ENCODE assay signal across 9 cellular contexts in genomic region chr9:88535226-88535931, GRCh38. TPM values are rescaled to one million over a fixed set of nuclear protein-coding genes. Genes with fewer than 3 reads are reported as not detected.
A peak's percentile ranks its signal among the peaks of the same experiment; 100 is the strongest.
DNase-seq lines count a peak whose midpoint lies in the region; ATAC-seq and TF ChIP-seq lines count a peak whose summit lies in the region.
"Had no signal": no experiment of that assay in that cellular context is flagged by ENCODE, and none has a peak within 500 bp of the region (broad histone marks: within the 10 kb centered on the region; RNA-seq: fewer than 3 reads in every experiment).

No MANE protein-coding gene starts in this region.

- H3K36me3 Mint-ChIP-seq in endothelial cell (ENCODE audit: low read depth, unreplicated experiment), result peaks cover 4% of the 10 kb centered on the region

- no peak for TF ChIP-seq EP300 in neural cell (conservative IDR thresholded peaks at IDR 0.05; ENCODE audit: poor library complexity, severe bottlenecking)

- H3K36me3 ChIP-seq in Panc1 (ENCODE audit: control insufficient read depth, insufficient read depth, low read length), result no peaks in the 10 kb centered on the region
- H3K36me3 ChIP-seq in neural cell (ENCODE audit: insufficient read depth, low read length), result no peaks in the 10 kb centered on the region

- H3K9me3 ChIP-seq in Panc1 (ENCODE audit: control insufficient read depth, insufficient read depth, low read depth, low read length) (no peaks in the 10 kb centered on the region), neural cell (ENCODE audit: low read length) (no peaks in the 10 kb centered on the region)

- peaks cover 9% of the 10 kb centered on the region for H3F3A ChIP-seq in neural cell (ENCODE audit: insufficient read depth, low read length, poor library complexity, severe bottlenecking)

- in situ Hi-C loops in Caki2 (cut with HindIII; ENCODE audit: low pct_unique_long_range_greater_than_20kb, low sequenced_read_pairs), result no loop called here
- in situ Hi-C loops in Panc1 (cut with HindIII; ENCODE audit: low pct_unique_long_range_greater_than_20kb, low sequenced_read_pairs), result no loop called here

- peak overlapping the region; percentile 25 for H3K4me2 ChIP-seq in neural cell (ENCODE audit: low read length)

- H3K27ac ChIP-seq in Panc1 (ENCODE audit: low read length) (peak overlapping the region; percentile 59), neural cell (ENCODE audit: low read length) (no peak overlapping the region)

- DNase-seq in Caki2 (ENCODE audit: low read depth) (peak; percentile 67), Panc1 (ENCODE audit: low read depth, low spot score) (no peak), endothelial cell (ENCODE audit: low spot score) (peak; percentile 29), cerebellum (ENCODE audit: low spot score) (no peak)

- no peak overlapping the region for H2AFZ ChIP-seq in neural cell (ENCODE audit: low read depth, low read length)

- ATAC-seq in Panc1 (peak; percentile 33), GM19351 (IDR thresholded peaks at IDR 0.05; ENCODE audit: unreplicated experiment) (no peak), HG03175 (IDR thresholded peaks at IDR 0.05; ENCODE audit: unreplicated experiment) (no peak), GM19395 (IDR thresholded peaks at IDR 0.05; ENCODE audit: unreplicated experiment) (no peak)

- peak; percentile 17 for TF ChIP-seq RAD21 in neural cell (conservative IDR thresholded peaks at IDR 0.05)

- H3K4me1 ChIP-seq in Panc1 (ENCODE audit: control insufficient read depth, insufficient read depth, low read length), result peaks cover 16% of the 10 kb centered on the region

- no TSS peak for BruUV-seq in Panc1 (replicated peaks; lab: Mats Ljungman, UMichigan)

- peaks cover 12% of the 10 kb centered on the region for H3K27me3 Mint-ChIP-seq in endothelial cell (ENCODE audit: unreplicated experiment)

- peak overlapping the region; percentile 38 for H3K9ac ChIP-seq in neural cell (ENCODE audit: low read length)

- POLR2A ChIA-PET in Panc1 (lab: Charles Lee), result no interaction called here

- H3K9me3 Mint-ChIP-seq in endothelial cell (ENCODE audit: unreplicated experiment), result no peaks in the 10 kb centered on the region

- intact Hi-C loops in Panc1 (cut with micrococcal nuclease; ENCODE audit: unreplicated experiment), result no loop called here

- H3K27ac Mint-ChIP-seq in endothelial cell (ENCODE audit: unreplicated experiment), result no peak overlapping the region

- H3K4me3 ChIP-seq in Panc1 (ENCODE audit: low read depth in 2 of 2, low read length in 2 of 2), result peak overlapping the region; percentile 66 to 68
- H3K4me3 ChIP-seq in neural cell (ENCODE audit: low read length), result peak overlapping the region; percentile 71

- CTCF ChIA-PET in Panc1 (lab: Charles Lee), result interaction anchor here (0.6 to 0.7 kb wide), 2 partner anchors 93 to 789 kb away, joined by 6 to 7 read pairs; no protein-coding TSS in a partner anchor

- H3K9me2 ChIP-seq in neural cell (ENCODE audit: insufficient read depth, low read length), result no peaks in the 10 kb centered on the region

- peaks cover 18% of the 10 kb centered on the region for H3K4me1 Mint-ChIP-seq in endothelial cell (ENCODE audit: unreplicated experiment)

- no peaks in the 10 kb centered on the region for H3K27me3 ChIP-seq in Panc1 (ENCODE audit: control insufficient read depth, insufficient read depth, low read length)
- peaks cover 29% of the 10 kb centered on the region for H3K27me3 ChIP-seq in neural cell (ENCODE audit: insufficient read depth, low read depth, low read length)

- peak overlapping the region; percentile 82 for H3K4me3 Mint-ChIP-seq in endothelial cell (ENCODE audit: unreplicated experiment)

- TF ChIP-seq CTCF in Panc1 (IDR thresholded peaks at IDR 0.05) (no peak; the same call in 1 of the 2 replicates), endothelial cell (IDR thresholded peaks at IDR 0.05; ENCODE audit: unreplicated experiment) (no peak), neural cell (IDR thresholded peaks at IDR 0.05; ENCODE audit: poor library complexity, severe bottlenecking) (peak; percentile 53)

- H3K79me2 ChIP-seq in neural cell (replicated peaks; ENCODE audit: insufficient read depth, low read length), result no peaks in the 10 kb centered on the region

- H4K20me1 ChIP-seq in neural cell (ENCODE audit: insufficient read depth), result no peaks in the 10 kb centered on the region

TF ChIP-seq in neural cell, 6 proteins besides CTCF, POLR2A, EP300 and RAD21:
- TF ChIP-seq SMC3 (conservative IDR thresholded peaks at IDR 0.05; ENCODE audit: poor library complexity) (peak; percentile 36), TAF1 (IDR thresholded peaks at IDR 0.05; ENCODE audit: low read depth) (no peak)

RNA-seq across cellular contexts. Expression of gene NXNL2, which starts 0.4 kb away (rescaled TPM):
- total RNA-seq in Caki2 (2014; rRNA removed; shearing (Covaris generic); ENCODE audit: low replicate concordance), result 6.9 and 7.8 TPM in 2 replicates
- total RNA-seq in Panc1 (2021; ENCODE audit: unreplicated experiment) (1.4 TPM), endothelial cell (ENCODE audit: unreplicated experiment) (not detected), cerebellum (0.36 TPM)
- polyA plus RNA-seq in Panc1 (2012; ENCODE audit: insufficient read length), result 0.98 TPM
- 0.51 and 1.0 TPM in 2 replicates for polyA plus RNA-seq in neural cell
- polyA minus RNA-seq in neural cell, result 0.81 TPM in 1 of 2 replicates, not detected in the other
- total RNA-seq: left cardiac atrium had no signal

Comparison
In these comparisons a context has a peak if more than half of its experiments do, and no peak if none do; other contexts are left out.
1. DNase-seq: peak in Caki2 (single experiment) and endothelial cell (single experiment); none in Panc1 (single experiment) and cerebellum (single experiment).